8 cellular contexts compared by ENCODE assay signal in the genomic region with DNA sequence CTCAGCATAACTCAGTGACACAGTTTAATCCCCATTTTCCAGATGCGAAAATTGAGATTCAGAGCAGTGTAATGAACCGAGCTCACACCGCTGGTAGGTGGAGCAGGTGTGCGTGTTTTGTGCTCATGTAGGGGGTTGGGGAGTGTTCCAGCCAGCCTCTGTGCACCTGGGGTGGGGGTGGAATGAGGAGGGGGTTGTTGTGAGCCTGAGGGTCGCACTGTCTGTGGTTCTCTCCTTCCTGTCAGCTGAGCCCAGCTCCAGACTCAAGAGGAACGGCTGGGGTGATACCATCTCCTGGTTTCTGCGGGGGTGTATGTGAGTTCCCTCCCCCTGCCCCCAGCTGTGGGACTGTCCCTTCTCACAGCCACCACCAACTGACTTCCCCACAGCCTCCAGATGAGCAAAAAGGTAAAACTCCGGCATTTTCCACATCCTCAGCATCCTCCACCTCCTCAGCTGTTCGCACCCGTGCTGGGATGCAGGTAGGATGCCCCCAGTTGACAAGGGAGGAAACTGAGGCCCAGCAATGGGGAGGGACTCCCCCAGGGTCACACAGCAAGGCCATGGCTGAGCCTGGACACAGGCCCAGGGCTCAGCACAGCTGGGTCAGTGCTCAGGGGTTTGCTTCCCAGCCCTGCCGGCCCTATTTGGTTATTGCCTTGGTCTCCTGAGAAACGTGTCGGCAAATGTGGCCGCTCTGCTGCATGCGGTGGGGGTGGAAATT. TPM values are rescaled to one million over a fixed set of nuclear protein-coding genes. Genes with fewer than 3 reads are reported as not detected.
DNase-seq lines count a peak whose midpoint lies in the region; ATAC-seq and TF ChIP-seq lines count a peak whose summit lies in the region.

No MANE protein-coding gene starts in this region.

- peak overlapping the region; percentile 28 to 71 for H3K4me3 ChIP-seq in DND-41 (ENCODE audit: low read depth in 1 of 2, low read length in 2 of 2)
- H3K4me3 ChIP-seq in prostate gland, result no peak overlapping the region

- WGBS in prostate gland, result 68% methylated on average over 15 of the region's 15 CpGs

- peak overlapping the region; percentile 15; the same call in 1 of the 2 replicates for H2AFZ ChIP-seq in DND-41 (ENCODE audit: low read depth, low read length)

- TF ChIP-seq CTCF in DND-41 (IDR thresholded peaks at IDR 0.05; ENCODE audit: borderline replicate concordance, extremely low read depth, low read length, poor library complexity, severe bottlenecking) (peak; percentile 25), prostate gland (IDR thresholded peaks at IDR 0.05) (no peak)

- peaks cover 43% of the 10 kb centered on the region for H3K79me2 ChIP-seq in DND-41 (ENCODE audit: insufficient read depth, low read length)

- intact Hi-C loops in prostate gland (cut with DNase I), result no loop called here

- peak; percentile 80 for ATAC-seq in DND-41 (ENCODE audit: insufficient read depth, low read depth)
- ATAC-seq in HG03354 (IDR thresholded peaks at IDR 0.05; ENCODE audit: poor library complexity, severe bottlenecking, unreplicated experiment), result peak; percentile 43
- ATAC-seq in esophagus mucosa, result peak; percentile 1

- DNase-seq in DND-41 (peak; percentile 95), NCI-H1048 (lab: John Stamatoyannopoulos, UW) (no peak), prostate gland (ENCODE audit: low spot score) (no peak), NCI-H526 treated with DMSO at 0.1 percent for 48 hours (lab: John Stamatoyannopoulos, UW) (no peak)
- peak; percentile 55 to 67 for DNase-seq in activated CD4-positive, alpha-beta T cell treated with anti-CD3 and anti-CD28 coated beads for 24 hours (ENCODE audit: low read depth in 2 of 2)
- DNase-seq in stimulated activated CD4-positive, alpha-beta T cell treated with anti-CD3 and anti-CD28 coated beads, TNF-alpha, amount 100 ng/mL, for 24 hours (ENCODE audit: low read depth in 3 of 3), result peak; percentile 37 to 78 (median 55)

- peak overlapping the region; percentile 91 for H3K27ac ChIP-seq in DND-41 (ENCODE audit: low read length)
- no peak overlapping the region for H3K27ac ChIP-seq in prostate gland

- H3K27me3 ChIP-seq in DND-41 (ENCODE audit: insufficient read depth, low read length, poor library complexity) (no peaks in the 10 kb centered on the region), prostate gland (replicated peaks; ENCODE audit: insufficient read depth) (no peaks in the 10 kb centered on the region)

- H3K9me3 ChIP-seq in DND-41 (ENCODE audit: insufficient read depth, low read length, severe bottlenecking) (no peaks in the 10 kb centered on the region), prostate gland (no peaks in the 10 kb centered on the region)

- H3K36me3 ChIP-seq in DND-41 (ENCODE audit: insufficient read depth, low read length) (peaks cover 12% of the 10 kb centered on the region; the same call in 1 of the 2 replicates), prostate gland (no peaks in the 10 kb centered on the region)

- H3K4me1 ChIP-seq in DND-41 (ENCODE audit: insufficient read depth, low read length) (peaks cover 54% of the 10 kb centered on the region), prostate gland (replicated peaks) (no peaks in the 10 kb centered on the region)

- no peaks in the 10 kb centered on the region for H4K20me1 ChIP-seq in DND-41 (ENCODE audit: insufficient read depth, low read length)

- peak overlapping the region; percentile 71 for H3K4me2 ChIP-seq in DND-41 (ENCODE audit: insufficient read depth, low read length)

- peak overlapping the region; percentile 69 for H3K9ac ChIP-seq in DND-41 (ENCODE audit: low read depth, low read length)

- TF ChIP-seq POLR2A in prostate gland (IDR thresholded peaks at IDR 0.05), result no peak

RNA-seq across cellular contexts. Expression of a gene that starts 2.1 kb away (rescaled TPM):
- total RNA-seq in esophagus mucosa, result 1.9 TPM
- total RNA-seq in prostate gland, result 10 to 100 TPM in 1 of 2 donors, 1 to 10 TPM in 1; 5.5 to 11.4 TPM

RNA-seq across cellular contexts. Expression of a gene that starts 9.5 kb away (rescaled TPM):
- total RNA-seq in esophagus mucosa (38.3 TPM), prostate gland (100 to 1,000 TPM in 1 of 2 donors, 10 to 100 TPM in 1; 60.3 to 130 TPM)

RNA-seq across cellular contexts. Expression of a gene that starts 26.3 kb away (rescaled TPM):
- total RNA-seq in esophagus mucosa (28.3 TPM), prostate gland (100 to 1,000 TPM; 117 TPM)

RNA-seq across cellular contexts. Expression of a gene that starts 41.3 kb away (rescaled TPM):
- total RNA-seq in esophagus mucosa, result 9.5 TPM
- 10 to 100 TPM; 20.4 to 24.1 TPM for total RNA-seq in prostate gland

Comparison
In these comparisons a context has a peak if more than half of its experiments do, and no peak if none do; other contexts are left out.
1. ATAC-seq: peak in every context shown above with its lines; median percentile 80 in DND-41; 43 in HG03354; 1 in esophagus mucosa.
2. DNase-seq: peak in DND-41 (single experiment), activated CD4-positive, alpha-beta T cell treated with anti-CD3 and anti-CD28 coated beads for 24 hours (2 of 2) and stimulated activated CD4-positive, alpha-beta T cell treated with anti-CD3 and anti-CD28 coated beads, TNF-alpha, amount 100 ng/mL, for 24 hours (3 of 3); none in NCI-H1048 (single experiment), prostate gland (single experiment) and NCI-H526 treated with DMSO at 0.1 percent for 48 hours (single experiment).
3. H3K4me3 ChIP-seq: peak in DND-41 (2 of 2); none in prostate gland (0 of 2).